ENCODE assay signal across 18 cellular contexts in the genomic region with DNA sequence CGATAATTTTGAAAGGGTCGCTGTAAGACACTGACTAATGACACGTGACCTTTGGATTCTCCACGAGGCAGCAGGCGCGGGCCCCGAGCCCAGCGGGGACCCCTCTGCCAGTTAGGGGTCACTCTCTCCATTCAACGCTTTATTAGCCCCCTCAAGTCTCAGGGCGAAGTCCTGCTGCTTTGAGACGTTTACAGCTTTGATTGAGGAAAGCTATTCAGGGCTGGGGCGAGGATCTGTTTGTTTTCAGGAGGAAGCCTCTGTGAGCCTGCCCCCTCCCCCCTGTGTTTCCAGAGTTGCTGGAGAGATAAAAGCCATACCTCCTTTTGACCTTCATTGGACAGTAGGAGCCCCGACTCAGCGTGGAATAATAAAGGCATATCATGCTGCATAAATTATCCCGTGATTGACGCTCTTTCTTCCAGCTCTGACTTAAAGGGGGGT. TPM values are rescaled to one million over a fixed set of nuclear protein-coding genes. Genes with fewer than 3 reads are reported as not detected.
DNase-seq lines count a peak whose midpoint lies in the region; ATAC-seq and TF ChIP-seq lines count a peak whose summit lies in the region.
"Had no signal": no experiment of that assay in that cellular context is flagged by ENCODE, and none has a peak within 500 bp of the region (broad histone marks: within the 10 kb centered on the region; RNA-seq: fewer than 3 reads in every experiment).

No MANE protein-coding gene starts in this region.

- H3K36me3 ChIP-seq in adipocyte (ENCODE audit: control insufficient read depth, insufficient read depth, low read length, severe bottlenecking) (no peaks in the 10 kb centered on the region), thoracic aorta (no peaks in the 10 kb centered on the region)
- H3K36me3 ChIP-seq: uterus had no signal

- H3K27me3 ChIP-seq in adipocyte (replicated peaks; ENCODE audit: control insufficient read depth, insufficient read depth, low read length) (peaks cover 49% of the 10 kb centered on the region), thoracic aorta (replicated peaks; ENCODE audit: insufficient read depth) (peaks cover 18% of the 10 kb centered on the region)

- no peak for DNase-seq in activated naive CD8-positive, alpha-beta T cell treated with anti-CD3 and anti-CD28 coated beads, Interleukin-2, amount 50 U/mL, for 24 hours
- no peak for DNase-seq in adipocyte (ENCODE audit: low read depth)
- peak; percentile 27 to 51 for DNase-seq in left colon
- no peak for DNase-seq in thoracic aorta (ENCODE audit: low spot score)
- no peak for DNase-seq in mesenteric fat pad (ENCODE audit: low spot score)
- DNase-seq in NCI-H1048 (lab: John Stamatoyannopoulos, UW), result no peak
- DNase-seq in anterior cingulate cortex (lab: John Stamatoyannopoulos, UW), result no peak
- DNase-seq: activated naive CD4-positive, alpha-beta T cell treated with anti-CD3 and anti-CD28 coated beads, Interleukin-2, amount 10 ng/mL, durations not matched to agents 7 days and 5 days; central memory CD4-positive, alpha-beta T cell; GDM1; IMR-90; naive B cell; OCI-M1; stimulated activated CD4-positive, alpha-beta T cell treated with anti-CD3 and anti-CD28 coated beads, Interleukin-4, amount 100 ng/mL, for 24 hours; uterus had no signal

- H3K36me3 Mint-ChIP-seq in activated naive CD8-positive, alpha-beta T cell, result no peaks in the 10 kb centered on the region
- no peaks in the 10 kb centered on the region for H3K36me3 Mint-ChIP-seq in activated naive CD8-positive, alpha-beta T cell treated with anti-CD3 and anti-CD28 coated beads, Interleukin-2, amount 50 U/mL, for 24 hours (ENCODE audit: low read depth)
- H3K36me3 Mint-ChIP-seq: activated naive CD4-positive, alpha-beta T cell treated with anti-CD3 and anti-CD28 coated beads, Interleukin-2, amount 10 ng/mL, durations not matched to agents 7 days and 5 days; naive B cell had no signal

- H3K4me3 ChIP-seq in adipocyte (ENCODE audit: low read length) (peak overlapping the region; percentile 13), thoracic aorta (peak overlapping the region; percentile 40)
- H3K4me3 ChIP-seq: uterus had no signal

- TF ChIP-seq CTCF in thoracic aorta (IDR thresholded peaks at IDR 0.05), result no peak

- ATAC-seq in activated naive CD8-positive, alpha-beta T cell treated with anti-CD3 and anti-CD28 coated beads, Interleukin-2, amount 50 U/mL, for 24 hours, result no peak
- ATAC-seq in left colon (peak; percentile 65), thoracic aorta (ENCODE audit: insufficient number of reproducible peaks, low FRiP score, low read depth) (no peak)
- ATAC-seq: sciatic nerve had no signal

- H3K9ac ChIP-seq in adipocyte (ENCODE audit: low read length), result no peak overlapping the region

- H3K4me3 Mint-ChIP-seq in activated naive CD8-positive, alpha-beta T cell, result peak overlapping the region; percentile 28
- no peak overlapping the region for H3K4me3 Mint-ChIP-seq in activated naive CD8-positive, alpha-beta T cell treated with anti-CD3 and anti-CD28 coated beads, Interleukin-2, amount 50 U/mL, for 24 hours
- H3K4me3 Mint-ChIP-seq: activated naive CD4-positive, alpha-beta T cell treated with anti-CD3 and anti-CD28 coated beads, Interleukin-2, amount 10 ng/mL, durations not matched to agents 7 days and 5 days had no signal

- peaks cover 4% of the 10 kb centered on the region for H3K4me1 ChIP-seq in adipocyte (ENCODE audit: control insufficient read depth, insufficient read depth, low read length)
- H3K4me1 ChIP-seq in thoracic aorta (ENCODE audit: control insufficient read depth in 1 of 2, low read depth in 2 of 2), result peaks cover 3 to 10% of the 10 kb centered on the region in 2 donors
- H3K4me1 ChIP-seq: uterus had no signal

- no peaks in the 10 kb centered on the region for H3K9me3 ChIP-seq in adipocyte (ENCODE audit: control insufficient read depth, low read length)
- H3K9me3 ChIP-seq in thoracic aorta, result no peaks in the 10 kb centered on the region
- H3K9me3 ChIP-seq: uterus had no signal

- no peaks in the 10 kb centered on the region for H3K9me3 Mint-ChIP-seq in activated naive CD8-positive, alpha-beta T cell (ENCODE audit: low read depth)
- H3K9me3 Mint-ChIP-seq in activated naive CD8-positive, alpha-beta T cell treated with anti-CD3 and anti-CD28 coated beads, Interleukin-2, amount 50 U/mL, for 24 hours, result no peaks in the 10 kb centered on the region
- H3K9me3 Mint-ChIP-seq: activated naive CD4-positive, alpha-beta T cell treated with anti-CD3 and anti-CD28 coated beads, Interleukin-2, amount 10 ng/mL, durations not matched to agents 7 days and 5 days had no signal

- peaks cover 18% of the 10 kb centered on the region for H3K4me1 Mint-ChIP-seq in activated naive CD8-positive, alpha-beta T cell (ENCODE audit: low read depth)
- H3K4me1 Mint-ChIP-seq in activated naive CD8-positive, alpha-beta T cell treated with anti-CD3 and anti-CD28 coated beads, Interleukin-2, amount 50 U/mL, for 24 hours, result peaks cover 5% of the 10 kb centered on the region
- H3K4me1 Mint-ChIP-seq: activated naive CD4-positive, alpha-beta T cell treated with anti-CD3 and anti-CD28 coated beads, Interleukin-2, amount 10 ng/mL, durations not matched to agents 7 days and 5 days had no signal

- intact Hi-C loops in left colon (cut with DNase I, micrococcal nuclease), result no loop called here

- H3K27me3 Mint-ChIP-seq in activated naive CD8-positive, alpha-beta T cell, result peaks cover 26% of the 10 kb centered on the region
- peaks cover 69% of the 10 kb centered on the region for H3K27me3 Mint-ChIP-seq in activated naive CD8-positive, alpha-beta T cell treated with anti-CD3 and anti-CD28 coated beads, Interleukin-2, amount 50 U/mL, for 24 hours

- no peak overlapping the region for H3K27ac Mint-ChIP-seq in activated naive CD8-positive, alpha-beta T cell
- no peak overlapping the region for H3K27ac Mint-ChIP-seq in activated naive CD8-positive, alpha-beta T cell treated with anti-CD3 and anti-CD28 coated beads, Interleukin-2, amount 50 U/mL, for 24 hours
- H3K27ac Mint-ChIP-seq: activated naive CD4-positive, alpha-beta T cell treated with anti-CD3 and anti-CD28 coated beads, Interleukin-2, amount 10 ng/mL, durations not matched to agents 7 days and 5 days; naive B cell had no signal

- H3K27ac ChIP-seq in thoracic aorta, result no peak overlapping the region
- H3K27ac ChIP-seq: epithelial cell of prostate, uterus had no signal

RNA-seq across cellular contexts. Expression of gene MSX2, which starts 31.4 kb away (rescaled TPM):
- total RNA-seq in left colon (under 1 TPM; 0.40 to 0.81 TPM), thoracic aorta (1 to 10 TPM in 1 of 2 donors, not detected in 1; 2.0 TPM), mesenteric fat pad (1.8 TPM)

Comparison
In these comparisons a context has a peak if more than half of its experiments do, and no peak if none do; other contexts are left out.
1. DNase-seq: peak in left colon (2 of 2); none in activated naive CD8-positive, alpha-beta T cell treated with anti-CD3 and anti-CD28 coated beads, Interleukin-2, amount 50 U/mL, for 24 hours (single experiment), adipocyte (single experiment), thoracic aorta (single experiment), mesenteric fat pad (single experiment), NCI-H1048 (single experiment) and anterior cingulate cortex (0 of 58).